ENCODE assay signal across 9 cellular contexts in the genomic region with DNA sequence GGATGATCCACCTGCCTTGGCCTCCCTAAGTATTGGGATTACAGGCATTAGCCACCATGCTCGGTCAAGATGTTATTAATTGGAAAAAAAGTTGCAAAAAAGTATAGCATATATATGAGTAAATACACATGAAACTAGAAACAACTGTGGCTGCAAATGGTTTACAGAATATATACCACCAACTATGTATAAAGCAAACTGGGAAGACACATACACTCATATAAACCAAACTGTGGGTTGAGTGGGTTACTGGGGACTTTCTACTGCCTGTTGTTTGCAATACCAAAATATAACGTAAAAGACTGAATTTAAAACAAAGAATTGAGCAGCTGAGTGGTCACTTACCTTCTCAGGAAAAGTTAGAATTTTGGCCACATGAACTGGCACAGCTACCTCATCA.
"Had no signal": no experiment of that assay in that cellular context is flagged by ENCODE, and none has a peak within 500 bp of the region (broad histone marks: within the 10 kb centered on the region; RNA-seq: fewer than 3 reads in every experiment).

No MANE protein-coding gene starts in this region.

- H3K4me1 ChIP-seq: HAP-1 had no signal

- H2AFZ ChIP-seq: GM23248 had no signal

- DNase-seq: GM23248, GOT3, H7, HFFc6 had no signal

- H3K9me3 ChIP-seq: HAP-1 had no signal

- H3K27ac Mint-ChIP-seq: HFFc6, IgD-negative memory B cell had no signal

- FAIRE-seq: HepG2 had no signal

- ATAC-seq: HCT116, HepG2 had no signal

- H3K27me3 Mint-ChIP-seq: IgD-negative memory B cell had no signal

- H3K9ac ChIP-seq: GM23248 had no signal

- H3K4me3 Mint-ChIP-seq: HFFc6, IgD-negative memory B cell had no signal

- H3K9me3 Mint-ChIP-seq: HFFc6, IgD-negative memory B cell had no signal

- H3K27ac ChIP-seq: GM23248, HL-60 had no signal

- H3K4me3 ChIP-seq: GM23248, HAP-1 had no signal
